In genomic region chr20:31593221-31594001, GRCh38 we compare ENCODE assay signal across 1 cellular context.
A peak's percentile ranks its signal among the peaks of the same experiment; 100 is the strongest.
TF ChIP-seq lines count a peak whose summit lies in the region.

No MANE protein-coding gene starts in this region.

TF ChIP-seq in K562, 482 proteins besides CTCF, POLR2A, EP300 and RAD21 (continued from another document and continues in another):
- TF ChIP-seq AFF4 (CRISPR knock-in tag; IDR thresholded peaks at IDR 0.05) = no peak
- TF ChIP-seq MECOM (CRISPR knock-in tag; IDR thresholded peaks at IDR 0.05) = no peak
- no peak for TF ChIP-seq HDAC3 (IDR thresholded peaks at IDR 0.05; ENCODE audit: borderline replicate concordance, partially characterized antibody)
- no peak for TF ChIP-seq PHF20 (IDR thresholded peaks at IDR 0.05; ENCODE audit: partially characterized antibody)
- no peak for TF ChIP-seq ZNF507 (tag; conservative IDR thresholded peaks at IDR 0.05)
- no peak for TF ChIP-seq BRF1 (IDR thresholded peaks at IDR 0.05; ENCODE audit: borderline replicate concordance, extremely low read depth, insufficient read length)
- no peak for TF ChIP-seq HDAC1 (IDR thresholded peaks at IDR 0.05)
- no peak for TF ChIP-seq YY1 (IDR thresholded peaks at IDR 0.05; ENCODE audit: borderline replicate concordance in 1 of 3, control insufficient read depth in 1 of 3, extremely low read depth in 1 of 3, insufficient read depth in 3 of 3, insufficient read length in 1 of 3, insufficient replicate concordance in 2 of 3, low read depth in 1 of 3, low read length in 2 of 3)
- TF ChIP-seq CHD4 (IDR thresholded peaks at IDR 0.05; ENCODE audit: insufficient read depth, insufficient replicate concordance, low read depth, low read length, poor library complexity, severe bottlenecking) = no peak
- TF ChIP-seq FOXA1 (IDR thresholded peaks at IDR 0.05; ENCODE audit: borderline replicate concordance) = no peak
- TF ChIP-seq ILK (tag; IDR thresholded peaks at IDR 0.05; ENCODE audit: borderline replicate concordance, low read depth) = no peak
- TF ChIP-seq KAT2B (IDR thresholded peaks at IDR 0.05; ENCODE audit: low read depth, low read length) = no peak
- no peak for TF ChIP-seq ZNF263 (CRISPR knock-in tag; IDR thresholded peaks at IDR 0.05; ENCODE audit: borderline replicate concordance)
- TF ChIP-seq CBX1 (IDR thresholded peaks at IDR 0.05; ENCODE audit: low read depth) = no peak
- no peak for TF ChIP-seq NR1H2 (CRISPR knock-in tag; IDR thresholded peaks at IDR 0.05)
- no peak for TF ChIP-seq JUNB (CRISPR knock-in tag; conservative IDR thresholded peaks at IDR 0.05)
- peak; percentile 71; the same call in 1 of the 2 replicates for TF ChIP-seq ATF7 (IDR thresholded peaks at IDR 0.05)
- no peak for TF ChIP-seq ASH1L (IDR thresholded peaks at IDR 0.05; ENCODE audit: borderline replicate concordance, low read depth, partially characterized antibody)
- TF ChIP-seq MCM5 (IDR thresholded peaks at IDR 0.05; ENCODE audit: low read depth) = no peak
- TF ChIP-seq XRCC3 (IDR thresholded peaks at IDR 0.05) = no peak
- no peak for TF ChIP-seq E2F1 (CRISPR knock-in tag; IDR thresholded peaks at IDR 0.05)
- TF ChIP-seq NR3C1 (CRISPR knock-in tag; IDR thresholded peaks at IDR 0.05) = no peak
- no peak for TF ChIP-seq CBX2 (IDR thresholded peaks at IDR 0.05; ENCODE audit: insufficient read depth, low read length, poor library complexity, severe bottlenecking)
- TF ChIP-seq MIER1 (IDR thresholded peaks at IDR 0.05; ENCODE audit: low read depth) = no peak
- TF ChIP-seq GATAD2B (IDR thresholded peaks at IDR 0.05; ENCODE audit: borderline replicate concordance) = no peak
- TF ChIP-seq ZNF668 (CRISPR knock-in tag; IDR thresholded peaks at IDR 0.05) = no peak
- TF ChIP-seq ZNF644 (tag; IDR thresholded peaks at IDR 0.05; ENCODE audit: low read depth) = no peak
- TF ChIP-seq MBD1 (CRISPR knock-in tag; IDR thresholded peaks at IDR 0.05) = no peak
- no peak for TF ChIP-seq GATAD2A (IDR thresholded peaks at IDR 0.05)
- TF ChIP-seq ZNF384 (IDR thresholded peaks at IDR 0.05; ENCODE audit: low read depth, low read length) = peak; percentile 88
- no peak for TF ChIP-seq ZNF212 (CRISPR knock-in tag; IDR thresholded peaks at IDR 0.05)
- TF ChIP-seq SP1 (CRISPR knock-in tag; IDR thresholded peaks at IDR 0.05) = no peak
- TF ChIP-seq PRMT5 (CRISPR knock-in tag; IDR thresholded peaks at IDR 0.05) = no peak
- TF ChIP-seq BDP1 (IDR thresholded peaks at IDR 0.05; ENCODE audit: insufficient read depth, insufficient read length) = no peak
- no peak for TF ChIP-seq SIX5 (IDR thresholded peaks at IDR 0.05; ENCODE audit: borderline replicate concordance in 1 of 2, insufficient read depth in 1 of 2, low read depth in 1 of 2, low read length in 2 of 2)
- TF ChIP-seq PHB2 (IDR thresholded peaks at IDR 0.05; ENCODE audit: low read depth) = no peak
- no peak for TF ChIP-seq PRPF4 (IDR thresholded peaks at IDR 0.05; ENCODE audit: insufficient read depth, low read depth, low read length, poor library complexity, severe bottlenecking)
- TF ChIP-seq TFAP4 (CRISPR knock-in tag; IDR thresholded peaks at IDR 0.05; ENCODE audit: borderline replicate concordance) = peak; percentile 80
- no peak for TF ChIP-seq GTF2B (IDR thresholded peaks at IDR 0.05; ENCODE audit: extremely low read depth, insufficient read length)
- peak; percentile 84 for TF ChIP-seq DPF2 (IDR thresholded peaks at IDR 0.05)
- no peak for TF ChIP-seq ZNF354B (CRISPR knock-in tag; IDR thresholded peaks at IDR 0.05)
- TF ChIP-seq GTF2E2 (tag; IDR thresholded peaks at IDR 0.05) = no peak
- no peak for TF ChIP-seq MTF1 (CRISPR knock-in tag; IDR thresholded peaks at IDR 0.05; ENCODE audit: borderline replicate concordance)
- TF ChIP-seq STAG1 (CRISPR knock-in tag; IDR thresholded peaks at IDR 0.05; ENCODE audit: borderline replicate concordance) = no peak
- no peak for TF ChIP-seq ATF1 (CRISPR knock-in tag; IDR thresholded peaks at IDR 0.05)
- TF ChIP-seq ATF1 (tag; IDR thresholded peaks at IDR 0.05) = peak; percentile 17; the same call in 1 of the 2 replicates
- peak; percentile 51; the same call in 1 of the 2 replicates for TF ChIP-seq EP400 (IDR thresholded peaks at IDR 0.05)
- peak; percentile 88 for TF ChIP-seq CEBPG (CRISPR knock-in tag; IDR thresholded peaks at IDR 0.05)
- peak in 1 of 2 experiments; percentile 56; a peak in 2 of 4 replicates for TF ChIP-seq CEBPG (tag; conservative IDR thresholded peaks at IDR 0.05 in 1 of 2, IDR thresholded peaks at IDR 0.05 in 1 of 2)
- no peak for TF ChIP-seq HNRNPLL (IDR thresholded peaks at IDR 0.05; ENCODE audit: low read depth, low read length, poor library complexity, severe bottlenecking)
- no peak for TF ChIP-seq ZNF436 (CRISPR knock-in tag; IDR thresholded peaks at IDR 0.05)
- TF ChIP-seq MBD2 (IDR thresholded peaks at IDR 0.05; ENCODE audit: borderline replicate concordance, low read depth) = no peak
- TF ChIP-seq MAFK (IDR thresholded peaks at IDR 0.05; ENCODE audit: low read length) = 0 out of 2 replicates have a peak, but pooled peaks have one; percentile 5
- TF ChIP-seq CXXC5 (CRISPR knock-in tag; IDR thresholded peaks at IDR 0.05) = no peak; the same call in 1 of the 2 replicates
- TF ChIP-seq AFF1 (IDR thresholded peaks at IDR 0.05; ENCODE audit: low read depth in 1 of 2, partially characterized antibody in 2 of 2) = no peak
- TF ChIP-seq ZNF140 (CRISPR knock-in tag; IDR thresholded peaks at IDR 0.05) = no peak
- no peak for TF ChIP-seq IRF2 (CRISPR knock-in tag; IDR thresholded peaks at IDR 0.05)
- 0 out of 2 replicates have a peak, but pooled peaks have one; percentile 19 for TF ChIP-seq MAFG (tag; conservative IDR thresholded peaks at IDR 0.05)
- TF ChIP-seq FUS (optimal IDR thresholded peaks at IDR 0.05; ENCODE audit: low read depth, low read length) = no peak
- TF ChIP-seq ZNF444 (CRISPR knock-in tag; IDR thresholded peaks at IDR 0.05) = no peak
- TF ChIP-seq RBM17 (IDR thresholded peaks at IDR 0.05; ENCODE audit: borderline replicate concordance, low read depth, low read length) = no peak
